Comparison of ENCODE assay signal across 12 cellular contexts in genomic region chr11:91163619-91164451, GRCh38.
DNase-seq lines count a peak whose midpoint lies in the region; ATAC-seq and TF ChIP-seq lines count a peak whose summit lies in the region.
"Had no signal": no experiment of that assay in that cellular context is flagged by ENCODE, and none has a peak within 500 bp of the region (broad histone marks: within the 10 kb centered on the region; RNA-seq: fewer than 3 reads in every experiment).

No MANE protein-coding gene starts in this region.

- no peaks in the 10 kb centered on the region for H3K27me3 Mint-ChIP-seq in activated T-helper 2 cell treated with anti-CD3 and anti-CD28 coated beads, Interferon-gamma antibody, Interleukin-2, Interleukin-4, amounts not matched to agents 10 μg/mL and 5 μg/mL and 100 μg/mL, durations not matched to agents 14 hours and 24 hours and 36 hours (ENCODE audit: low read depth)
- no peaks in the 10 kb centered on the region for H3K27me3 Mint-ChIP-seq in stimulated activated memory B cell treated with anti-CD40 and anti-IgM and Interleukin-4, amounts not matched to agents 10 μg/mL and 1 μg/mL and 100 μg/mL, for 72 hours
- H3K27me3 Mint-ChIP-seq: stimulated activated naive B cell treated with anti-CD40 and anti-IgM and Interleukin-4, amounts not matched to agents 10 μg/mL and 1 μg/mL and 100 μg/mL, for 72 hours had no signal

- ATAC-seq in HG03520 (IDR thresholded peaks at IDR 0.05; ENCODE audit: unreplicated experiment), result no peak
- ATAC-seq in stimulated activated memory B cell treated with anti-CD40 and anti-IgM and Interleukin-4, amounts not matched to agents 10 μg/mL and 1 μg/mL and 100 μg/mL, for 72 hours, result no peak

- H3K9me3 ChIP-seq in mesodermal cell (ENCODE audit: control insufficient read depth, low read length), result no peaks in the 10 kb centered on the region
- H3K9me3 ChIP-seq: BLaER1, SJSA1 had no signal

- 100% methylated on average over 1 of the region's 2 CpGs for WGBS in mesodermal cell (ENCODE audit: insufficient coverage in 2 of 2), 2 experiments

- H3K4me3 ChIP-seq in coronary artery (no peak overlapping the region), mesodermal cell (ENCODE audit: extremely low read depth, insufficient read depth, low read length, poor library complexity, severe bottlenecking) (no peak overlapping the region), dorsolateral prefrontal cortex (no peak overlapping the region)
- H3K4me3 ChIP-seq: BLaER1, SJSA1 had no signal

- no peaks in the 10 kb centered on the region for H3K4me1 ChIP-seq in mesodermal cell (ENCODE audit: control insufficient read depth, insufficient read depth, low read length, poor library complexity, severe bottlenecking)
- H3K4me1 ChIP-seq: BLaER1, SJSA1 had no signal

- no peak overlapping the region for H3K27ac Mint-ChIP-seq in activated T-helper 2 cell treated with anti-CD3 and anti-CD28 coated beads, Interferon-gamma antibody, Interleukin-2, Interleukin-4, amounts not matched to agents 10 μg/mL and 5 μg/mL and 100 μg/mL, durations not matched to agents 14 hours and 24 hours and 36 hours
- H3K27ac Mint-ChIP-seq in stimulated activated memory B cell treated with anti-CD40 and anti-IgM and Interleukin-4, amounts not matched to agents 10 μg/mL and 1 μg/mL and 100 μg/mL, for 72 hours, result no peak overlapping the region
- H3K27ac Mint-ChIP-seq: stimulated activated naive B cell treated with anti-CD40 and anti-IgM and Interleukin-4, amounts not matched to agents 10 μg/mL and 1 μg/mL and 100 μg/mL, for 72 hours had no signal

- H3K4me1 Mint-ChIP-seq in activated T-helper 2 cell treated with anti-CD3 and anti-CD28 coated beads, Interferon-gamma antibody, Interleukin-2, Interleukin-4, amounts not matched to agents 10 μg/mL and 5 μg/mL and 100 μg/mL, durations not matched to agents 14 hours and 24 hours and 36 hours (ENCODE audit: low read depth), result no peaks in the 10 kb centered on the region
- no peaks in the 10 kb centered on the region for H3K4me1 Mint-ChIP-seq in stimulated activated memory B cell treated with anti-CD40 and anti-IgM and Interleukin-4, amounts not matched to agents 10 μg/mL and 1 μg/mL and 100 μg/mL, for 72 hours
- H3K4me1 Mint-ChIP-seq: stimulated activated naive B cell treated with anti-CD40 and anti-IgM and Interleukin-4, amounts not matched to agents 10 μg/mL and 1 μg/mL and 100 μg/mL, for 72 hours had no signal

- no peak for TF ChIP-seq CTCF in coronary artery (IDR thresholded peaks at IDR 0.05)
- no peak for TF ChIP-seq CTCF in dorsolateral prefrontal cortex (IDR thresholded peaks at IDR 0.05 in 54 of 56, conservative IDR thresholded peaks at IDR 0.05 in 2 of 56; ENCODE audit: low read depth in 1 of 56, partially characterized antibody in 56 of 56)

- no peaks in the 10 kb centered on the region for H3K36me3 Mint-ChIP-seq in activated T-helper 2 cell treated with anti-CD3 and anti-CD28 coated beads, Interferon-gamma antibody, Interleukin-2, Interleukin-4, amounts not matched to agents 10 μg/mL and 5 μg/mL and 100 μg/mL, durations not matched to agents 14 hours and 24 hours and 36 hours (ENCODE audit: low read depth)
- H3K36me3 Mint-ChIP-seq in stimulated activated memory B cell treated with anti-CD40 and anti-IgM and Interleukin-4, amounts not matched to agents 10 μg/mL and 1 μg/mL and 100 μg/mL, for 72 hours, result no peaks in the 10 kb centered on the region
- H3K36me3 Mint-ChIP-seq: stimulated activated naive B cell treated with anti-CD40 and anti-IgM and Interleukin-4, amounts not matched to agents 10 μg/mL and 1 μg/mL and 100 μg/mL, for 72 hours had no signal

- peaks cover 5% of the 10 kb centered on the region for H3K9me3 Mint-ChIP-seq in activated T-helper 2 cell treated with anti-CD3 and anti-CD28 coated beads, Interferon-gamma antibody, Interleukin-2, Interleukin-4, amounts not matched to agents 10 μg/mL and 5 μg/mL and 100 μg/mL, durations not matched to agents 14 hours and 24 hours and 36 hours
- no peaks in the 10 kb centered on the region for H3K9me3 Mint-ChIP-seq in stimulated activated memory B cell treated with anti-CD40 and anti-IgM and Interleukin-4, amounts not matched to agents 10 μg/mL and 1 μg/mL and 100 μg/mL, for 72 hours

- H3K27me3 ChIP-seq in dorsolateral prefrontal cortex, result no peaks in the 10 kb centered on the region
- H3K27me3 ChIP-seq: BLaER1, SJSA1 had no signal

- intact Hi-C loops in dorsolateral prefrontal cortex (cut with DNase I), result no loop called here
- intact Hi-C loops in activated T-helper 2 cell treated with anti-CD3 and anti-CD28 coated beads, Interferon-gamma antibody, Interleukin-2, Interleukin-4, amounts not matched to agents 10 μg/mL and 5 μg/mL and 100 μg/mL, durations not matched to agents 14 hours and 24 hours and 36 hours (cut with micrococcal nuclease), result no loop called here

- DNase-seq in COR-L47 (lab: John Stamatoyannopoulos, UW) (peak; percentile 68), NCI-H226 (peak; percentile 84), coronary artery (ENCODE audit: low spot score) (no peak), dorsolateral prefrontal cortex (no peak)
- no peak for DNase-seq in activated T-helper 2 cell treated with anti-CD3 and anti-CD28 coated beads, Interferon-gamma antibody, Interleukin-2, Interleukin-4, amounts not matched to agents 10 μg/mL and 5 μg/mL and 100 μg/mL, durations not matched to agents 14 hours and 24 hours and 36 hours (ENCODE audit: low spot score)
- DNase-seq: NCI-H1694 treated with DMSO at 0.1 percent for 48 hours; stimulated activated naive B cell treated with anti-CD40 and anti-IgM and Interleukin-4, amounts not matched to agents 10 μg/mL and 1 μg/mL and 100 μg/mL, for 72 hours had no signal

- H3K27ac ChIP-seq in coronary artery, result peak overlapping the region; percentile 27 to 32
- peak overlapping the region; percentile 48 for H3K27ac ChIP-seq in mesodermal cell (ENCODE audit: low read depth, low read length, severe bottlenecking)
- H3K27ac ChIP-seq in dorsolateral prefrontal cortex, result no peak overlapping the region
- H3K27ac ChIP-seq: BLaER1, SJSA1 had no signal

- no peaks in the 10 kb centered on the region for H3K36me3 ChIP-seq in mesodermal cell (ENCODE audit: control insufficient read depth, insufficient read depth, low read length)
- H3K36me3 ChIP-seq: BLaER1, SJSA1 had no signal

- H3K4me3 Mint-ChIP-seq in activated T-helper 2 cell treated with anti-CD3 and anti-CD28 coated beads, Interferon-gamma antibody, Interleukin-2, Interleukin-4, amounts not matched to agents 10 μg/mL and 5 μg/mL and 100 μg/mL, durations not matched to agents 14 hours and 24 hours and 36 hours (ENCODE audit: low read depth), result no peak overlapping the region
- no peak overlapping the region for H3K4me3 Mint-ChIP-seq in stimulated activated memory B cell treated with anti-CD40 and anti-IgM and Interleukin-4, amounts not matched to agents 10 μg/mL and 1 μg/mL and 100 μg/mL, for 72 hours
- H3K4me3 Mint-ChIP-seq: stimulated activated naive B cell treated with anti-CD40 and anti-IgM and Interleukin-4, amounts not matched to agents 10 μg/mL and 1 μg/mL and 100 μg/mL, for 72 hours had no signal

Comparison
In these comparisons a context has a peak if more than half of its experiments do, and no peak if none do; other contexts are left out.
1. DNase-seq: peak in COR-L47 (single experiment) and NCI-H226 (single experiment); none in coronary artery (single experiment), dorsolateral prefrontal cortex (0 of 10) and activated T-helper 2 cell treated with anti-CD3 and anti-CD28 coated beads, Interferon-gamma antibody, Interleukin-2, Interleukin-4, amounts not matched to agents 10 μg/mL and 5 μg/mL and 100 μg/mL, durations not matched to agents 14 hours and 24 hours and 36 hours (single experiment).
2. H3K27ac ChIP-seq: peak in coronary artery (2 of 2) and mesodermal cell (single experiment); none in dorsolateral prefrontal cortex (0 of 59).